ENCODE assay signal across 19 cellular contexts in the genomic region with DNA sequence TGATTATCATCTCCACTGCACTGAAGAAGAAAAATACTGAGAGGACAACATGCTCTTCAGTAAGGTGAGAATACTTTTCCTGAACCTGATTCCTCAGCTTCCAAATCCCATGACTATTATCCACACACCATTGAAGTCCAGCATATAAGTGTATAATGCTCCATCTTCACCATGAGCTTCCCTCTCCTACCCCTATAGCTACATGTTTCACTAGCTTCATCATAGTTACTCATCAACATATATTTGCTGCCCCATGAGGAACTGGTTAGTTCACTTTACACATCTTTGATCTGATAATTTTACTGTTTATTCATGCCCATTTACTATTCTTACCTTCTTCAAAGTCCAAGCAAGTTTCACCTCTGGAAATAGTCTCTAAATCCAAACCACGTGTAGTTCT.
DNase-seq lines count a peak whose midpoint lies in the region; ATAC-seq and TF ChIP-seq lines count a peak whose summit lies in the region.
"Had no signal": no experiment of that assay in that cellular context is flagged by ENCODE, and none has a peak within 500 bp of the region (broad histone marks: within the 10 kb centered on the region; RNA-seq: fewer than 3 reads in every experiment).

No MANE protein-coding gene starts in this region.

- H2BK12ac ChIP-seq in trophoblast cell (ENCODE audit: low read length): no peak overlapping the region

- H3K9me3 ChIP-seq in trophoblast cell (ENCODE audit: insufficient read depth, low read depth, low read length): no peaks in the 10 kb centered on the region
- H3K9me3 ChIP-seq: BE2C; BLaER1 treated with 17β-estradiol and CSF1 and Interleukin-3, amounts not matched to agents 10 nM and 100 nM; HAP-1 had no signal

- no peak overlapping the region for H3K27ac ChIP-seq in trophoblast cell (ENCODE audit: low read depth, low read length)
- H3K27ac ChIP-seq: 22Rv1; BLaER1 treated with 17β-estradiol and CSF1 and Interleukin-3, amounts not matched to agents 10 nM and 100 nM had no signal

- peaks cover 13% of the 10 kb centered on the region for H3K9me3 Mint-ChIP-seq in stimulated activated effector memory CD8-positive, alpha-beta T cell treated with anti-CD3 and anti-CD28 coated beads, Interleukin-12 subunit alpha, Interleukin-12 subunit beta, amount 100 ng/mL, for 72 hours

- DNase-seq in DMS53 (lab: John Stamatoyannopoulos, UW): peak; percentile 14
- no peak for DNase-seq in DMS53 treated with DMSO at 0.1 percent for 48 hours (lab: John Stamatoyannopoulos, UW; ENCODE audit: unreplicated experiment)
- peak; percentile 4 for DNase-seq in epithelial cell of esophagus (ENCODE audit: low read depth)
- peak; percentile 6 to 73 for DNase-seq in trophoblast cell
- no peak for DNase-seq in stimulated activated effector memory CD8-positive, alpha-beta T cell treated with anti-CD3 and anti-CD28 coated beads, Interleukin-12 subunit alpha, Interleukin-12 subunit beta, amount 100 ng/mL, for 72 hours (ENCODE audit: low spot score in 2 of 2)
- no peak for DNase-seq in DMS 273 (lab: John Stamatoyannopoulos, UW; ENCODE audit: unreplicated experiment)
- DNase-seq: AML-193; BE2C; CD4-positive, alpha-beta T cell; CD8-positive, alpha-beta memory T cell; DMS153; DMS79 treated with DMSO at 0.1 percent for 48 hours; GF-D8; GOT3; HFFc6 had no signal

- H3K4me3 ChIP-seq in epithelial cell of esophagus (ENCODE audit: low read length): no peak overlapping the region
- H3K4me3 ChIP-seq in trophoblast cell (ENCODE audit: low read depth, low read length): no peak overlapping the region
- H3K4me3 ChIP-seq: BLaER1 treated with 17β-estradiol and CSF1 and Interleukin-3, amounts not matched to agents 10 nM and 100 nM; HAP-1 had no signal

- WGBS in trophoblast cell (ENCODE audit: extremely low coverage, insufficient coverage, insufficient read length): no CpG with 5 or more reads among the region's 1 CpG

- H3K4me3 Mint-ChIP-seq in stimulated activated effector memory CD8-positive, alpha-beta T cell treated with anti-CD3 and anti-CD28 coated beads, Interleukin-12 subunit alpha, Interleukin-12 subunit beta, amount 100 ng/mL, for 72 hours: no peak overlapping the region
- H3K4me3 Mint-ChIP-seq: CD14-positive monocyte; CD4-positive, alpha-beta T cell; CD8-positive, alpha-beta memory T cell; HFFc6 had no signal

- H3K4ac ChIP-seq in trophoblast cell (ENCODE audit: low read depth, low read length): no peak overlapping the region

- H3K27me3 ChIP-seq in trophoblast cell (ENCODE audit: insufficient read depth, low read length): no peaks in the 10 kb centered on the region
- H3K27me3 ChIP-seq: BE2C; BLaER1 treated with 17β-estradiol and CSF1 and Interleukin-3, amounts not matched to agents 10 nM and 100 nM had no signal

- no peak overlapping the region for H3K23ac ChIP-seq in trophoblast cell (ENCODE audit: low read length)

- no peaks in the 10 kb centered on the region for H3K79me2 ChIP-seq in trophoblast cell (ENCODE audit: control insufficient read depth, insufficient read depth, low read length, poor library complexity)

- no peak overlapping the region for H2BK120ac ChIP-seq in trophoblast cell (ENCODE audit: insufficient read depth, low read length, poor library complexity)

- H3K14ac ChIP-seq in trophoblast cell (ENCODE audit: low read length): no peak overlapping the region

- ATAC-seq in stimulated activated effector memory CD8-positive, alpha-beta T cell treated with anti-CD3 and anti-CD28 coated beads, Interleukin-12 subunit alpha, Interleukin-12 subunit beta, amount 100 ng/mL, for 72 hours: no peak

- H2AFZ ChIP-seq in trophoblast cell (ENCODE audit: insufficient read depth, low read length, poor library complexity): no peak overlapping the region

- no peak overlapping the region for H3K18ac ChIP-seq in trophoblast cell (ENCODE audit: low read length)

- no peak overlapping the region for H4K8ac ChIP-seq in trophoblast cell (ENCODE audit: low read depth, low read length)

- no peaks in the 10 kb centered on the region for H3K36me3 ChIP-seq in trophoblast cell (ENCODE audit: control insufficient read depth in 1 of 2, insufficient read depth in 2 of 2, low read length in 2 of 2)
- H3K36me3 ChIP-seq: BE2C; BLaER1 treated with 17β-estradiol and CSF1 and Interleukin-3, amounts not matched to agents 10 nM and 100 nM; HAP-1 had no signal

- no peak overlapping the region for H3K9ac ChIP-seq in trophoblast cell (ENCODE audit: low read length)
- H3K9ac ChIP-seq: BLaER1 treated with 17β-estradiol and CSF1 and Interleukin-3, amounts not matched to agents 10 nM and 100 nM had no signal

- H2BK5ac ChIP-seq in trophoblast cell (ENCODE audit: low read depth, low read length, poor library complexity): no peak overlapping the region

- H3K79me1 ChIP-seq in trophoblast cell (ENCODE audit: low read length): no peaks in the 10 kb centered on the region

- H2AK5ac ChIP-seq in trophoblast cell (ENCODE audit: low read length): no peak overlapping the region

- no peaks in the 10 kb centered on the region for H3K4me1 Mint-ChIP-seq in stimulated activated effector memory CD8-positive, alpha-beta T cell treated with anti-CD3 and anti-CD28 coated beads, Interleukin-12 subunit alpha, Interleukin-12 subunit beta, amount 100 ng/mL, for 72 hours
- H3K4me1 Mint-ChIP-seq: CD14-positive monocyte; CD8-positive, alpha-beta memory T cell had no signal

- no peak overlapping the region for H3K4me2 ChIP-seq in trophoblast cell (ENCODE audit: low read length)
- H3K4me2 ChIP-seq: BLaER1 treated with 17β-estradiol and CSF1 and Interleukin-3, amounts not matched to agents 10 nM and 100 nM had no signal

- no peak for TF ChIP-seq CTCF in epithelial cell of esophagus (IDR thresholded peaks at IDR 0.05; ENCODE audit: insufficient read depth, low read depth, low read length, missing control alignments)

- no peak overlapping the region for H3K27ac Mint-ChIP-seq in stimulated activated effector memory CD8-positive, alpha-beta T cell treated with anti-CD3 and anti-CD28 coated beads, Interleukin-12 subunit alpha, Interleukin-12 subunit beta, amount 100 ng/mL, for 72 hours
- H3K27ac Mint-ChIP-seq: CD14-positive monocyte; CD4-positive, alpha-beta T cell; CD8-positive, alpha-beta memory T cell; HFFc6 had no signal

- no peaks in the 10 kb centered on the region for H3K36me3 Mint-ChIP-seq in stimulated activated effector memory CD8-positive, alpha-beta T cell treated with anti-CD3 and anti-CD28 coated beads, Interleukin-12 subunit alpha, Interleukin-12 subunit beta, amount 100 ng/mL, for 72 hours
- H3K36me3 Mint-ChIP-seq: CD14-positive monocyte; CD8-positive, alpha-beta memory T cell had no signal

- no peaks in the 10 kb centered on the region for H3K4me1 ChIP-seq in trophoblast cell (ENCODE audit: control insufficient read depth in 1 of 2, insufficient read depth in 2 of 2, low read length in 2 of 2)
- H3K4me1 ChIP-seq: BE2C; BLaER1 treated with 17β-estradiol and CSF1 and Interleukin-3, amounts not matched to agents 10 nM and 100 nM; HAP-1 had no signal

- H4K12ac ChIP-seq in trophoblast cell (ENCODE audit: low read depth, low read length): no peak overlapping the region

- H4K91ac ChIP-seq in trophoblast cell (ENCODE audit: low read depth, low read length): no peak overlapping the region

Comparison
In these comparisons a context has a peak if more than half of its experiments do, and no peak if none do; other contexts are left out.
1. DNase-seq: peak in DMS53 (single experiment), epithelial cell of esophagus (single experiment) and trophoblast cell (2 of 2); none in DMS53 treated with DMSO at 0.1 percent for 48 hours (single experiment), stimulated activated effector memory CD8-positive, alpha-beta T cell treated with anti-CD3 and anti-CD28 coated beads, Interleukin-12 subunit alpha, Interleukin-12 subunit beta, amount 100 ng/mL, for 72 hours (0 of 2) and DMS 273 (single experiment).